Comparison of ENCODE assay signal across 13 cellular contexts in genomic region chr1:2136386-2136821, GRCh38. TPM values are rescaled to one million over a fixed set of nuclear protein-coding genes. Genes with fewer than 3 reads are reported as not detected.
DNase-seq lines count a peak whose midpoint lies in the region; ATAC-seq and TF ChIP-seq lines count a peak whose summit lies in the region.
"Had no signal": no experiment of that assay in that cellular context is flagged by ENCODE, and none has a peak within 500 bp of the region (broad histone marks: within the 10 kb centered on the region; RNA-seq: fewer than 3 reads in every experiment).

No MANE protein-coding gene starts in this region.

- peaks cover 4% of the 10 kb centered on the region for H3K36me3 Mint-ChIP-seq in CD4-positive, alpha-beta T cell (ENCODE audit: low read depth)
- H3K36me3 Mint-ChIP-seq: activated naive CD8-positive, alpha-beta T cell treated with anti-CD3 and anti-CD28 coated beads, Interleukin-2, amount 10 ng/mL, durations not matched to agents 7 days and 5 days had no signal

- peak overlapping the region; percentile 81 for H3K4me2 ChIP-seq in hepatocyte

- intact Hi-C loops in CD4-positive, alpha-beta T cell (cut with DNase I, micrococcal nuclease), result loop anchor here (5.0 to 10.0 kb wide), 3 partner anchors 58 to 408 kb away; partner anchors contain the start of genes FAAP20 (in 1 of the 2), MORN1 (in 1 of the 2) and RER1 (in 1 of the 2)
- intact Hi-C loops in posterior vena cava (cut with DNase I), result no loop called here

- TF ChIP-seq CTCF in CD4-positive, alpha-beta T cell (IDR thresholded peaks at IDR 0.05), result no peak
- TF ChIP-seq CTCF in hepatocyte (IDR thresholded peaks at IDR 0.05; ENCODE audit: poor library complexity), result no peak

- no peaks in the 10 kb centered on the region for H3K9me3 Mint-ChIP-seq in CD4-positive, alpha-beta T cell
- H3K9me3 Mint-ChIP-seq: activated naive CD8-positive, alpha-beta T cell treated with anti-CD3 and anti-CD28 coated beads, Interleukin-2, amount 10 ng/mL, durations not matched to agents 7 days and 5 days; activated T-cell treated with anti-CD3 and anti-CD28 coated beads, Interleukin-2, amount 50 U/mL, for 24 hours had no signal

- no peaks in the 10 kb centered on the region for H3K27me3 Mint-ChIP-seq in CD4-positive, alpha-beta T cell
- H3K27me3 Mint-ChIP-seq: activated naive CD8-positive, alpha-beta T cell treated with anti-CD3 and anti-CD28 coated beads, Interleukin-2, amount 10 ng/mL, durations not matched to agents 7 days and 5 days; activated T-cell treated with anti-CD3 and anti-CD28 coated beads, Interleukin-2, amount 50 U/mL, for 24 hours had no signal

- peak overlapping the region; percentile 66 for H3K27ac Mint-ChIP-seq in CD4-positive, alpha-beta T cell
- H3K27ac Mint-ChIP-seq: activated naive CD8-positive, alpha-beta T cell treated with anti-CD3 and anti-CD28 coated beads, Interleukin-2, amount 10 ng/mL, durations not matched to agents 7 days and 5 days; activated T-cell treated with anti-CD3 and anti-CD28 coated beads, Interleukin-2, amount 50 U/mL, for 24 hours had no signal

- no peaks in the 10 kb centered on the region for H4K20me1 ChIP-seq in hepatocyte (ENCODE audit: insufficient read depth, poor library complexity, severe bottlenecking)

- no peaks in the 10 kb centered on the region for H3K27me3 ChIP-seq in CD4-positive, alpha-beta T cell (ENCODE audit: control insufficient read depth, insufficient read depth, low read length)
- H3K27me3 ChIP-seq in SJSA1 (replicated peaks) (no peaks in the 10 kb centered on the region), hepatocyte (no peaks in the 10 kb centered on the region)

- H3K79me2 ChIP-seq in hepatocyte, result peaks cover 26% of the 10 kb centered on the region

- no peaks in the 10 kb centered on the region for H3K36me3 ChIP-seq in SJSA1
- no peaks in the 10 kb centered on the region for H3K36me3 ChIP-seq in hepatocyte (replicated peaks; ENCODE audit: insufficient read depth, low read depth)

- peaks cover 38% of the 10 kb centered on the region for H3K4me1 Mint-ChIP-seq in CD4-positive, alpha-beta T cell (ENCODE audit: low read depth)

- H3K9me2 ChIP-seq in hepatocyte (replicated peaks; ENCODE audit: insufficient read depth), result no peaks in the 10 kb centered on the region

- 94% methylated on average over 8 of the region's 8 CpGs for WGBS in hepatocyte (ENCODE audit: low lambda C conversion rate, missing lambda C conversion rate)

- POLR2A ChIA-PET in CD4-positive, alpha-beta T cell (lab: Charles Lee), result no interaction called here

- no peak for ATAC-seq in CD4-positive, alpha-beta T cell (ENCODE audit: poor library complexity)
- no peak for ATAC-seq in HG02588 (IDR thresholded peaks at IDR 0.05; ENCODE audit: unreplicated experiment)

- H3K27ac ChIP-seq in CD4-positive, alpha-beta T cell (ENCODE audit: low read depth, low read length), result no peak overlapping the region
- H3K27ac ChIP-seq in SJSA1 (peak overlapping the region; percentile 77), hepatocyte (peak overlapping the region; percentile 100)

- no peak overlapping the region for H2AFZ ChIP-seq in hepatocyte

- H3K9me3 ChIP-seq in CD4-positive, alpha-beta T cell (ENCODE audit: control insufficient read depth, low read length), result no peaks in the 10 kb centered on the region
- H3K9me3 ChIP-seq in SJSA1 (replicated peaks), result no peaks in the 10 kb centered on the region
- no peaks in the 10 kb centered on the region for H3K9me3 ChIP-seq in hepatocyte (ENCODE audit: low read depth)

- no peak overlapping the region for H3K4me3 Mint-ChIP-seq in CD4-positive, alpha-beta T cell
- H3K4me3 Mint-ChIP-seq: activated naive CD8-positive, alpha-beta T cell treated with anti-CD3 and anti-CD28 coated beads, Interleukin-2, amount 10 ng/mL, durations not matched to agents 7 days and 5 days; activated T-cell treated with anti-CD3 and anti-CD28 coated beads, Interleukin-2, amount 50 U/mL, for 24 hours had no signal

- H3K4me1 ChIP-seq in SJSA1 (replicated peaks), result peaks cover 59% of the 10 kb centered on the region
- peaks cover 58% of the 10 kb centered on the region for H3K4me1 ChIP-seq in hepatocyte (ENCODE audit: insufficient read depth)

- CTCF ChIA-PET in CD4-positive, alpha-beta T cell (lab: Charles Lee), result no interaction called here

- H3K4me3 ChIP-seq in SJSA1 (no peak overlapping the region), hepatocyte (no peak overlapping the region)

- DNase-seq in CD4-positive, alpha-beta T cell, result no peak
- DNase-seq in SJSA1 (ENCODE audit: low read depth in 1 of 2, low spot score in 2 of 2) (peak in 1 of 2 experiments; percentile 43), hepatocyte (ENCODE audit: low spot score) (no peak), posterior vena cava (ENCODE audit: low spot score) (peak; percentile 51), RKO (ENCODE audit: low spot score) (no peak), NCI-H748 (lab: John Stamatoyannopoulos, UW; ENCODE audit: unreplicated experiment) (no peak), NCI-H1105 treated with DMSO at 0.1 percent for 48 hours (lab: John Stamatoyannopoulos, UW) (no peak)
- DNase-seq: activated naive CD8-positive, alpha-beta T cell treated with anti-CD3 and anti-CD28 coated beads, Interleukin-2, amount 10 ng/mL, durations not matched to agents 7 days and 5 days; activated T-cell treated with anti-CD3 and anti-CD28 coated beads, Interleukin-2, amount 50 U/mL, for 24 hours; GF-D8; hippocampal formation; NCI-H446 treated with DMSO at 0.1 percent for 48 hours had no signal

RNA-seq across cellular contexts. Expression of gene FAAP20, which starts 58.2 kb away (rescaled TPM):
- 10 to 100 TPM; 51.7 to 53.1 TPM for total RNA-seq in CD4-positive, alpha-beta T cell
- 39.2 and 48.6 TPM in 2 replicates for total RNA-seq in SJSA1 (2014; rRNA removed; shearing (Covaris generic))
- total RNA-seq in hepatocyte (24.9 and 36.6 TPM in 2 replicates), posterior vena cava (10 to 100 TPM; 50.7 to 52.9 TPM)
- 117 and 135 TPM in 2 replicates for polyA plus RNA-seq in hepatocyte

Comparison
In these comparisons a context has a peak if more than half of its experiments do, and no peak if none do; other contexts are left out.
1. intact Hi-C loops: an anchor here in CD4-positive, alpha-beta T cell (5.0 to 10.0 kb wide); none called in posterior vena cava.